11 cellular contexts compared by ENCODE assay signal in genomic region chr10:119395287-119396007, GRCh38.
A peak's percentile ranks its signal among the peaks of the same experiment; 100 is the strongest.
DNase-seq lines count a peak whose midpoint lies in the region; ATAC-seq and TF ChIP-seq lines count a peak whose summit lies in the region.
"Had no signal": no experiment of that assay in that cellular context is flagged by ENCODE, and none has a peak within 500 bp of the region (broad histone marks: within the 10 kb centered on the region; RNA-seq: fewer than 3 reads in every experiment).

No MANE protein-coding gene starts in this region.

- no peaks in the 10 kb centered on the region for H3K9me3 ChIP-seq in upper lobe of right lung
- H3K9me3 ChIP-seq in SJCRH30 (replicated peaks): no peaks in the 10 kb centered on the region
- H3K9me3 ChIP-seq: A549 had no signal

- H3K4me3 ChIP-seq in upper lobe of right lung (no peak overlapping the region), SJCRH30 (no peak overlapping the region)
- H3K4me3 ChIP-seq: A549 had no signal

- CTCF ChIA-PET in activated CD8-positive, alpha-beta T cell treated with anti-CD3 and anti-CD28 coated beads for 36 hours (lab: Charles Lee): interaction anchor here (1.0 kb wide), 1 partner anchor 188 kb away, joined by 4 read pairs; the partner anchor contains the start of gene GRK5
- CTCF ChIA-PET in activated CD8-positive, alpha-beta T cell treated with anti-CD3 and anti-CD28 coated beads, Interleukin-2, amount 10 ng/mL, durations not matched to agents 7 days and 5 days (lab: Charles Lee): interaction anchor here (0.9 kb wide), 2 partner anchors 23 to 50 kb away, joined by 3 read pairs; no protein-coding TSS in a partner anchor

- ATAC-seq in activated CD8-positive, alpha-beta T cell treated with anti-CD3 and anti-CD28 coated beads for 36 hours: no peak
- no peak for ATAC-seq in activated CD8-positive, alpha-beta T cell treated with anti-CD3 and anti-CD28 coated beads, Interleukin-2, amount 10 ng/mL, durations not matched to agents 7 days and 5 days
- ATAC-seq in upper lobe of right lung (peak; percentile 67), GM21528 (IDR thresholded peaks at IDR 0.05; ENCODE audit: low FRiP score, unreplicated experiment) (no peak), GM18909 (IDR thresholded peaks at IDR 0.05; ENCODE audit: poor library complexity, unreplicated experiment) (no peak)
- ATAC-seq: A549, PC-3 had no signal

- peaks cover 19% of the 10 kb centered on the region for H3K4me1 Mint-ChIP-seq in activated CD8-positive, alpha-beta T cell treated with anti-CD3 and anti-CD28 coated beads for 36 hours (ENCODE audit: low read depth)
- H3K4me1 Mint-ChIP-seq in activated CD8-positive, alpha-beta T cell treated with anti-CD3 and anti-CD28 coated beads, Interleukin-2, amount 10 ng/mL, durations not matched to agents 7 days and 5 days (ENCODE audit: low read depth): peaks cover 6% of the 10 kb centered on the region

- no peaks in the 10 kb centered on the region for H3K9me3 Mint-ChIP-seq in activated CD8-positive, alpha-beta T cell treated with anti-CD3 and anti-CD28 coated beads for 36 hours
- no peaks in the 10 kb centered on the region for H3K9me3 Mint-ChIP-seq in activated CD8-positive, alpha-beta T cell treated with anti-CD3 and anti-CD28 coated beads, Interleukin-2, amount 10 ng/mL, durations not matched to agents 7 days and 5 days (ENCODE audit: insufficient read depth)

- TF ChIP-seq CTCF in activated CD8-positive, alpha-beta T cell treated with anti-CD3 and anti-CD28 coated beads for 36 hours (IDR thresholded peaks at IDR 0.05): no peak
- no peak for TF ChIP-seq CTCF in upper lobe of right lung (IDR thresholded peaks at IDR 0.05)

- H3K27me3 ChIP-seq in upper lobe of right lung (no peaks in the 10 kb centered on the region), SJCRH30 (no peaks in the 10 kb centered on the region)

- no peak for DNase-seq in activated CD8-positive, alpha-beta T cell treated with anti-CD3 and anti-CD28 coated beads for 36 hours
- DNase-seq in activated CD8-positive, alpha-beta T cell treated with anti-CD3 and anti-CD28 coated beads, Interleukin-2, amount 10 ng/mL, durations not matched to agents 7 days and 5 days: no peak
- peak; percentile 31 to 41 for DNase-seq in dermis microvascular lymphatic vessel endothelial cell (ENCODE audit: low read depth in 2 of 2)
- peak; percentile 54 to 88 for DNase-seq in lung microvascular endothelial cell (ENCODE audit: low read depth in 2 of 2)
- DNase-seq in upper lobe of right lung: no peak
- no peak for DNase-seq in SJCRH30
- DNase-seq: PC-3; stimulated activated CD4-positive, alpha-beta T cell treated with anti-CD3 and anti-CD28 coated beads, Interleukin-1b, Interleukin-23, amount 100 ng/mL, for 48 hours had no signal

- peak overlapping the region; percentile 34 for H3K27ac Mint-ChIP-seq in activated CD8-positive, alpha-beta T cell treated with anti-CD3 and anti-CD28 coated beads for 36 hours
- H3K27ac Mint-ChIP-seq in activated CD8-positive, alpha-beta T cell treated with anti-CD3 and anti-CD28 coated beads, Interleukin-2, amount 10 ng/mL, durations not matched to agents 7 days and 5 days: no peak overlapping the region

- H3K27me3 Mint-ChIP-seq in activated CD8-positive, alpha-beta T cell treated with anti-CD3 and anti-CD28 coated beads for 36 hours: no peaks in the 10 kb centered on the region
- no peaks in the 10 kb centered on the region for H3K27me3 Mint-ChIP-seq in activated CD8-positive, alpha-beta T cell treated with anti-CD3 and anti-CD28 coated beads, Interleukin-2, amount 10 ng/mL, durations not matched to agents 7 days and 5 days (ENCODE audit: low read depth)

- H3K4me3 Mint-ChIP-seq in activated CD8-positive, alpha-beta T cell treated with anti-CD3 and anti-CD28 coated beads for 36 hours: no peak overlapping the region
- H3K4me3 Mint-ChIP-seq in activated CD8-positive, alpha-beta T cell treated with anti-CD3 and anti-CD28 coated beads, Interleukin-2, amount 10 ng/mL, durations not matched to agents 7 days and 5 days: no peak overlapping the region

- H3K36me3 Mint-ChIP-seq in activated CD8-positive, alpha-beta T cell treated with anti-CD3 and anti-CD28 coated beads for 36 hours (ENCODE audit: low read depth): no peaks in the 10 kb centered on the region
- no peaks in the 10 kb centered on the region for H3K36me3 Mint-ChIP-seq in activated CD8-positive, alpha-beta T cell treated with anti-CD3 and anti-CD28 coated beads, Interleukin-2, amount 10 ng/mL, durations not matched to agents 7 days and 5 days (ENCODE audit: low read depth)

- H3K27ac ChIP-seq in upper lobe of right lung: peak overlapping the region; percentile 81
- no peak overlapping the region for H3K27ac ChIP-seq in SJCRH30
- H3K27ac ChIP-seq: A549 had no signal

- POLR2A ChIA-PET in activated CD8-positive, alpha-beta T cell treated with anti-CD3 and anti-CD28 coated beads for 36 hours (lab: Charles Lee): no interaction called here
- POLR2A ChIA-PET in activated CD8-positive, alpha-beta T cell treated with anti-CD3 and anti-CD28 coated beads, Interleukin-2, amount 10 ng/mL, durations not matched to agents 7 days and 5 days (lab: Charles Lee): no interaction called here

- peaks cover 21% of the 10 kb centered on the region for H3K4me1 ChIP-seq in upper lobe of right lung
- peaks cover 10% of the 10 kb centered on the region; the same call in 1 of the 2 replicates for H3K4me1 ChIP-seq in SJCRH30
- H3K4me1 ChIP-seq: A549 had no signal

- intact Hi-C loops in activated CD8-positive, alpha-beta T cell treated with anti-CD3 and anti-CD28 coated beads for 36 hours (cut with micrococcal nuclease): no loop called here
- intact Hi-C loops in upper lobe of right lung (cut with DNase I): no loop called here

- H3K36me3 ChIP-seq in upper lobe of right lung: peaks cover 3% of the 10 kb centered on the region
- H3K36me3 ChIP-seq in SJCRH30: no peaks in the 10 kb centered on the region

Comparison
In these comparisons a context has a peak if more than half of its experiments do, and no peak if none do; other contexts are left out.
1. DNase-seq: peak in dermis microvascular lymphatic vessel endothelial cell (2 of 2) and lung microvascular endothelial cell (2 of 2); none in activated CD8-positive, alpha-beta T cell treated with anti-CD3 and anti-CD28 coated beads for 36 hours (single experiment), activated CD8-positive, alpha-beta T cell treated with anti-CD3 and anti-CD28 coated beads, Interleukin-2, amount 10 ng/mL, durations not matched to agents 7 days and 5 days (single experiment), upper lobe of right lung (single experiment) and SJCRH30 (0 of 2).